9 cellular contexts compared by ENCODE assay signal in genomic region chr10:23157691-23158369, GRCh38. TPM values are rescaled to one million over a fixed set of nuclear protein-coding genes. Genes with fewer than 3 reads are reported as not detected.
DNase-seq lines count a peak whose midpoint lies in the region; ATAC-seq and TF ChIP-seq lines count a peak whose summit lies in the region.
"Had no signal": no experiment of that assay in that cellular context is flagged by ENCODE, and none has a peak within 500 bp of the region (broad histone marks: within the 10 kb centered on the region; RNA-seq: fewer than 3 reads in every experiment).

No MANE protein-coding gene starts in this region.

- no peaks in the 10 kb centered on the region for H3K4me1 Mint-ChIP-seq in endothelial cell (ENCODE audit: unreplicated experiment)

- no peaks in the 10 kb centered on the region for H3K27me3 Mint-ChIP-seq in endothelial cell (ENCODE audit: unreplicated experiment)

- H2AFZ ChIP-seq in smooth muscle cell (ENCODE audit: low read depth) = no peak overlapping the region

- H3K27ac Mint-ChIP-seq in endothelial cell (ENCODE audit: unreplicated experiment) = no peak overlapping the region

- H3K4me2 ChIP-seq in DOHH2 (ENCODE audit: low read length) (peak overlapping the region; percentile 59), smooth muscle cell (peak overlapping the region; percentile 86)

- 54% methylated on average over 12 of the region's 12 CpGs for WGBS in smooth muscle cell (ENCODE audit: low lambda C conversion rate)

- H3K9me3 Mint-ChIP-seq in endothelial cell (ENCODE audit: unreplicated experiment) = no peaks in the 10 kb centered on the region

- H4K20me1 ChIP-seq in DOHH2 (ENCODE audit: control insufficient read depth, insufficient read depth, low read depth, low read length) = no peaks in the 10 kb centered on the region
- H4K20me1 ChIP-seq in smooth muscle cell (ENCODE audit: low read depth) = no peaks in the 10 kb centered on the region

- H3K4me1 ChIP-seq in DOHH2 (ENCODE audit: control insufficient read depth, low read length) (peaks cover 19% of the 10 kb centered on the region), smooth muscle cell (ENCODE audit: low read depth) (peaks cover 4% of the 10 kb centered on the region)

- TF ChIP-seq CTCF in DOHH2 (IDR thresholded peaks at IDR 0.05; ENCODE audit: low read depth, low read length, poor library complexity, severe bottlenecking) (no peak), smooth muscle cell (IDR thresholded peaks at IDR 0.05; ENCODE audit: borderline replicate concordance, insufficient read depth, poor library complexity, severe bottlenecking) (no peak), endothelial cell (IDR thresholded peaks at IDR 0.05; ENCODE audit: unreplicated experiment) (no peak)

- no peak overlapping the region for H3K9ac ChIP-seq in smooth muscle cell (ENCODE audit: low read depth)

- H3K4me3 ChIP-seq in DOHH2 (ENCODE audit: low read length) (peak overlapping the region; percentile 47), smooth muscle cell (peak overlapping the region; percentile 37)
- H3K4me3 ChIP-seq: skin epidermis had no signal

- no peak overlapping the region for H3K4me3 Mint-ChIP-seq in endothelial cell (ENCODE audit: unreplicated experiment)

- no peaks in the 10 kb centered on the region for H3F3A ChIP-seq in DOHH2 (ENCODE audit: control insufficient read depth, insufficient read depth)
- H3F3A ChIP-seq in smooth muscle cell (ENCODE audit: low read depth) = no peaks in the 10 kb centered on the region

- H3K79me2 ChIP-seq in DOHH2 (ENCODE audit: control insufficient read depth, low read length) = no peaks in the 10 kb centered on the region
- no peaks in the 10 kb centered on the region for H3K79me2 ChIP-seq in smooth muscle cell (ENCODE audit: low read depth)

- H3K36me3 ChIP-seq in DOHH2 (ENCODE audit: control insufficient read depth, low read length) (no peaks in the 10 kb centered on the region), smooth muscle cell (ENCODE audit: low read depth) (no peaks in the 10 kb centered on the region)

- H3K27ac ChIP-seq in DOHH2 (ENCODE audit: low read depth, low read length) (no peak overlapping the region), smooth muscle cell (ENCODE audit: low read depth) (no peak overlapping the region)
- H3K27ac ChIP-seq: skin epidermis had no signal

- no peaks in the 10 kb centered on the region for H3K9me2 ChIP-seq in DOHH2 (replicated peaks; ENCODE audit: control insufficient read depth, low read length)

- H3K27me3 ChIP-seq in DOHH2 (ENCODE audit: control insufficient read depth, low read length) (peaks cover 6% of the 10 kb centered on the region), smooth muscle cell (ENCODE audit: low read depth) (peaks cover 32% of the 10 kb centered on the region)

- H3K9me3 ChIP-seq in DOHH2 (ENCODE audit: control insufficient read depth, insufficient read depth, low read length) (no peaks in the 10 kb centered on the region), smooth muscle cell (replicated peaks; ENCODE audit: low read depth) (no peaks in the 10 kb centered on the region)

- DNase-seq in RKO (ENCODE audit: low spot score) = peak; percentile 69
- DNase-seq in fibroblast of peridontal ligament (ENCODE audit: extremely low read depth) = peak; percentile 41
- no peak for DNase-seq in smooth muscle cell (lab: John Stamatoyannopoulos, UW; ENCODE audit: unreplicated experiment)
- no peak for DNase-seq in endothelial cell (ENCODE audit: low spot score)
- DNase-seq in activated T-cell treated with anti-CD3 and anti-CD28 coated beads, Interleukin-2, amount 50 U/mL, for 1 hour = no peak

- H3K36me3 Mint-ChIP-seq in endothelial cell (ENCODE audit: low read depth, unreplicated experiment) = no peaks in the 10 kb centered on the region

- ATAC-seq in GM19351 (IDR thresholded peaks at IDR 0.05; ENCODE audit: unreplicated experiment) = peak; percentile 52
- peak; percentile 62 for ATAC-seq in HG03520 (IDR thresholded peaks at IDR 0.05; ENCODE audit: unreplicated experiment)

RNA-seq across cellular contexts. Expression of gene PTF1A, which starts 34.3 kb away (rescaled TPM):
- total RNA-seq in smooth muscle cell (not detected in 2 replicates), endothelial cell (ENCODE audit: unreplicated experiment) (not detected)
- 0.17 TPM in 1 of 2 replicates, not detected in the other for polyA plus RNA-seq in smooth muscle cell

Comparison
In these comparisons a context has a peak if more than half of its experiments do, and no peak if none do; other contexts are left out.
1. DNase-seq: peak in RKO (single experiment) and fibroblast of peridontal ligament (single experiment); none in smooth muscle cell (single experiment), endothelial cell (single experiment) and activated T-cell treated with anti-CD3 and anti-CD28 coated beads, Interleukin-2, amount 50 U/mL, for 1 hour (single experiment).